1 cellular context compared by ENCODE assay signal in the genomic region with DNA sequence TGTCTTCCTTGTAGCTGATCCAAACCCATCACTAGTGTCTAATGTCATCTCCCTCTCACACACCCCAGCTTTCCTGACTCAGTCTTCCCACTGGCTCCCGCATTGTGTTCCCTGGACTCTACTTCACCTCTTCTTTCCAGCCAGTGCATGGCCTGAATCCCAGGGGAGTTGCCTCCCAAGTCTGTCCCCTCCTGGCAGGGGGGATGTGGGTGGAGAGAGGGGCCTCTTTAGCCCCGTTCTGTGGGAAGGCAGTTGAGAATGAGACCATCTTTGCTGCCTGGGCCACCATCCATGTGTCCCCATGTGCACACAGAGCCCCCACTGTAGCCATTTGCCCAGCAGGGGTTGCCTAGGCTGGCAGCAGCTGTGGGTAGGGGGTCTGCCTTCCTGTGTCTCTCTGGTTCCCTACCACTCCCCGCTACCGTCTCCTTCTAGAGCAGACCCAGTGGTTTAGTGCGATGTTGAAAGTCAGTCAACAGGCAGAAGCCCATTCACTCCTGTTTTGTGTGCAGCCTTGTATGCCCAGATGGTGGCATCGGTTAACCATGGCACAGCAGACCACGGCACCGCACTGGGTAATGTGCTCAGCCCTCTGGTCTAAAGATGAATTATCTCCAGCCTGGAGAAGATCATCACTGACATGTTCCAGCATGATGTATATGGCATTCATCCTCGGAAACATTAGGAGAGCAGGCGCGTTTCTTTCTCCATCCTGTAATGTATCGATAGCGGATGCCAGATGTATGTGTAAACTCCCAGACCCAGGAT.
TF ChIP-seq lines count a peak whose summit lies in the region.

No MANE protein-coding gene starts in this region.

TF ChIP-seq in GM23338, 12 proteins besides CTCF, POLR2A, EP300 and RAD21 (continued from another document):
- TF ChIP-seq ZNF331 (CRISPR knock-in tag; IDR thresholded peaks at IDR 0.05; ENCODE audit: low read depth) (no peak), JUNB (IDR thresholded peaks at IDR 0.05; ENCODE audit: unreplicated experiment) (no peak), EZH2 (IDR thresholded peaks at IDR 0.05; ENCODE audit: low read depth, unreplicated experiment) (no peak), STAT1 (IDR thresholded peaks at IDR 0.05; ENCODE audit: unreplicated experiment) (no peak), NANOG (IDR thresholded peaks at IDR 0.05; ENCODE audit: borderline replicate concordance) (no peak)
- TF ChIP-seq, protein P1, sequence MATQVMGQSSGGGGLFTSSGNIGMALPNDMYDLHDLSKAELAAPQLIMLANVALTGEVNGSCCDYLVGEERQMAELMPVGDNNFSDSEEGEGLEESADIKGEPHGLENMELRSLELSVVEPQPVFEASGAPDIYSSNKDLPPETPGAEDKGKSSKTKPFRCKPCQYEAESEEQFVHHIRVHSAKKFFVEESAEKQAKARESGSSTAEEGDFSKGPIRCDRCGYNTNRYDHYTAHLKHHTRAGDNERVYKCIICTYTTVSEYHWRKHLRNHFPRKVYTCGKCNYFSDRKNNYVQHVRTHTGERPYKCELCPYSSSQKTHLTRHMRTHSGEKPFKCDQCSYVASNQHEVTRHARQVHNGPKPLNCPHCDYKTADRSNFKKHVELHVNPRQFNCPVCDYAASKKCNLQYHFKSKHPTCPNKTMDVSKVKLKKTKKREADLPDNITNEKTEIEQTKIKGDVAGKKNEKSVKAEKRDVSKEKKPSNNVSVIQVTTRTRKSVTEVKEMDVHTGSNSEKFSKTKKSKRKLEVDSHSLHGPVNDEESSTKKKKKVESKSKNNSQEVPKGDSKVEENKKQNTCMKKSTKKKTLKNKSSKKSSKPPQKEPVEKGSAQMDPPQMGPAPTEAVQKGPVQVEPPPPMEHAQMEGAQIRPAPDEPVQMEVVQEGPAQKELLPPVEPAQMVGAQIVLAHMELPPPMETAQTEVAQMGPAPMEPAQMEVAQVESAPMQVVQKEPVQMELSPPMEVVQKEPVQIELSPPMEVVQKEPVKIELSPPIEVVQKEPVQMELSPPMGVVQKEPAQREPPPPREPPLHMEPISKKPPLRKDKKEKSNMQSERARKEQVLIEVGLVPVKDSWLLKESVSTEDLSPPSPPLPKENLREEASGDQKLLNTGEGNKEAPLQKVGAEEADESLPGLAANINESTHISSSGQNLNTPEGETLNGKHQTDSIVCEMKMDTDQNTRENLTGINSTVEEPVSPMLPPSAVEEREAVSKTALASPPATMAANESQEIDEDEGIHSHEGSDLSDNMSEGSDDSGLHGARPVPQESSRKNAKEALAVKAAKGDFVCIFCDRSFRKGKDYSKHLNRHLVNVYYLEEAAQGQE (IDR thresholded peaks at IDR 0.05; ENCODE audit: unreplicated experiment) = no peak
TF ChIP-seq in GM23338: peak in this region for 0.
